8 cellular contexts compared by ENCODE assay signal in the genomic region with DNA sequence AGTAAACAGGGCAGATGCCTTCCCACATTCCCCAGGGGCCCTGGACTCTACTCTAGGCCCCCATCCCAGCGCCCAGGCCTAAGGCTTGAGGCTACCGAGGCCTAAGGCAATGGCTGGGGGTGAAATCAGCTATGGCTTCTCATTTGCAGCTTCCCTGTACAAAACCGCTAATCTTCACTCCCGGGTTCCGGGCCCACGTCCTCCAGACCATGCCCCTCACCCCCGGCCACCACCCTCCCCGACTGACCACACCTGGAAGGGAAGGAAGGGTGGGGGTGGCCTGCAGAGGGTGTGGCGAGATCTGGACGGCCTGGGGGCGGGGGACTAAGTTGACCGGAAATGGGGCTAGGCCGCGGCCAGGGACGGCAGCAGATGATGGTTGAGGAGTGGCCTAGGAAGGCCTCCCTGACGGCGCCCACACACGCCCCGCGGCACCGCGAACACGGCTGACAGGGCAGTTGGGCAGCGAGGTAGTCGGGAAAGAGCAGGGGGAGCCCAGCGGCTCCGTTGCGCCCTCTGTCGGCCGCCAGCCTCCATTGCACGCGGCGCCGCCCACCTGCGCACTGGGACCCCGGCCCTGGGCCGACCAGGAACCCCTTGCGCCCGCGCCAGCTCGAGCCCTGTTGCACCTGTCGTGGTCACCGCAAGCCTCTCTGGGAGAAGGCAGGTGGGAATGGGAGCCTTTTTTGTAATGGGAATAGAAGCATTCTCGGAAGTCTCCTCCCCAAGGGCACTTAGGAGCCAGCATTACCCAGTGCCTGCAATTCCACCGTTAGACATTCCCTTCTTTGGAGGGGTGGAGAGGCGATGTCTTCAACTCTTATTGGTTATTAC.
DNase-seq lines count a peak whose midpoint lies in the region; ATAC-seq and TF ChIP-seq lines count a peak whose summit lies in the region.

No MANE protein-coding gene starts in this region.

- no peaks in the 10 kb centered on the region for H3K36me3 Mint-ChIP-seq in central memory CD8-positive, alpha-beta T cell (ENCODE audit: insufficient read depth)

- H3K27me3 Mint-ChIP-seq in central memory CD8-positive, alpha-beta T cell: no peaks in the 10 kb centered on the region

- H3K4me3 ChIP-seq in GM06990 (replicated peaks; ENCODE audit: low read depth, low read length) (peak overlapping the region; percentile 59), kidney epithelial cell (ENCODE audit: low read depth, low read length) (peak overlapping the region; percentile 24)

- no peak overlapping the region for H3K27ac Mint-ChIP-seq in central memory CD8-positive, alpha-beta T cell (ENCODE audit: low read depth)

- H3K36me3 ChIP-seq in GM06990 (ENCODE audit: control insufficient read depth, insufficient read depth, low read length) (no peaks in the 10 kb centered on the region), kidney epithelial cell (ENCODE audit: control insufficient read depth, insufficient read depth, low read length) (no peaks in the 10 kb centered on the region)

- DNase-seq in GM06990 (ENCODE audit: extremely low read depth, insufficient read length) (peak; percentile 68), NCI-H2029 (lab: John Stamatoyannopoulos, UW) (peak; percentile 71), kidney epithelial cell (ENCODE audit: low read depth) (no peak), NCI-H446 treated with DMSO at 0.1 percent for 48 hours (lab: John Stamatoyannopoulos, UW) (no peak)
- DNase-seq in central memory CD8-positive, alpha-beta T cell (ENCODE audit: low spot score in 2 of 2): peak; percentile 35 to 47
- peak; percentile 64 for DNase-seq in stimulated activated CD4-positive, alpha-beta T cell treated with anti-CD3 and anti-CD28 coated beads, Interleukin-15, amount 100 ng/mL, for 24 hours

- TF ChIP-seq CTCF in GM06990 (IDR thresholded peaks at IDR 0.05; ENCODE audit: insufficient read depth, low read length, poor library complexity, severe bottlenecking): peak; percentile 91
- peak; percentile 83 for TF ChIP-seq CTCF in kidney epithelial cell (IDR thresholded peaks at IDR 0.05; ENCODE audit: insufficient read depth, low read length, poor library complexity, severe bottlenecking)

- H3K9me3 Mint-ChIP-seq in central memory CD8-positive, alpha-beta T cell: no peaks in the 10 kb centered on the region

- H3K27me3 ChIP-seq in GM06990 (replicated peaks; ENCODE audit: control insufficient read depth, insufficient read depth, low read length) (no peaks in the 10 kb centered on the region), kidney epithelial cell (ENCODE audit: control insufficient read depth, insufficient read depth, low read length) (no peaks in the 10 kb centered on the region)

- peak; percentile 60 for ATAC-seq in HG02571 (IDR thresholded peaks at IDR 0.05; ENCODE audit: unreplicated experiment)
- ATAC-seq in activated CD4-positive, CD25-positive, alpha-beta regulatory T cell treated with anti-CD3 and anti-CD28 coated beads, Interleukin-2, amount 50 U/mL, for 24 hours: peak; percentile 71 to 77
- peak; percentile 73 for ATAC-seq in central memory CD8-positive, alpha-beta T cell (replicated peaks; ENCODE audit: extremely low read depth, poor library complexity, severe bottlenecking)

- H3K4me1 Mint-ChIP-seq in central memory CD8-positive, alpha-beta T cell: peaks cover 6% of the 10 kb centered on the region

- peak overlapping the region; percentile 66 for H3K4me3 Mint-ChIP-seq in central memory CD8-positive, alpha-beta T cell

Comparison
In these comparisons a context has a peak if more than half of its experiments do, and no peak if none do; other contexts are left out.
1. DNase-seq: peak in GM06990 (single experiment), NCI-H2029 (single experiment), central memory CD8-positive, alpha-beta T cell (2 of 2) and stimulated activated CD4-positive, alpha-beta T cell treated with anti-CD3 and anti-CD28 coated beads, Interleukin-15, amount 100 ng/mL, for 24 hours (single experiment); none in kidney epithelial cell (single experiment) and NCI-H446 treated with DMSO at 0.1 percent for 48 hours (single experiment).
2. Peak in every context shown above with its lines, with median percentiles within 50 percentile points of each other: ATAC-seq.